25 cellular contexts compared by ENCODE assay signal in the genomic region with DNA sequence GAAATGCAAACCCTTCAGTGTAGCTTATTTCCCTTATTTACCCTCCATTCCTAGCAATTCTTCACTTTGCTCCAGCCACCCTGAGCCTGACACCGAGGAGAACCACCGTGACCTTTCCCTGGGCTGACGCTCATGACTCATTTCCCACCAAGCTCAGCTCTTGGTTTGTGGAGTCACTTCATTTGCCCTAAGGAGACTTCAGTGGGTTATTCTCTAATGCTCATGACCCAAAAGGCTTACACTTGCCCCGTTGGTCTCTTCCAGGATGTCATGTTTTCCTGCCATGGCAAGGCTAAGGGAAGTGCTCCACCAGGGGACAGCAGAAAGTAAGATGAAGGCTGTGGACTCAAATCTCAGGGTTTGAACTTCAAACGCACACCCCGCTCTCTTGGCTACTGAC.
A peak's percentile ranks its signal among the peaks of the same experiment; 100 is the strongest.
DNase-seq lines count a peak whose midpoint lies in the region; ATAC-seq, FAIRE-seq and TF ChIP-seq lines count a peak whose summit lies in the region.
"Had no signal": no experiment of that assay in that cellular context is flagged by ENCODE, and none has a peak within 500 bp of the region (broad histone marks: within the 10 kb centered on the region; RNA-seq: fewer than 3 reads in every experiment).

No MANE protein-coding gene starts in this region.

- no peak overlapping the region for H2AFZ ChIP-seq in GM23338
- H2AFZ ChIP-seq in neuronal stem cell (ENCODE audit: low read length): no peak overlapping the region

- ATAC-seq in GM23338 (no peak), GM18519 (IDR thresholded peaks at IDR 0.05; ENCODE audit: low FRiP score, unreplicated experiment) (no peak)
- ATAC-seq: A549, K562, Right ventricle myocardium inferior had no signal

- no peaks in the 10 kb centered on the region for H3F3A ChIP-seq in GM23338 (replicated peaks; ENCODE audit: low read depth)

- H2BK12ac ChIP-seq in neuronal stem cell (ENCODE audit: low read length): no peak overlapping the region

- no CpG with 5 or more reads among the region's 6 CpGs for WGBS in neuronal stem cell (ENCODE audit: extremely low coverage in 2 of 2, insufficient read length in 2 of 2, insufficient replicate concordance in 1 of 2), 2 donors

- H3K4me1 ChIP-seq in GM23338 (ENCODE audit: insufficient read depth) (no peaks in the 10 kb centered on the region), neuronal stem cell (ENCODE audit: control insufficient read depth in 2 of 2, insufficient read depth in 1 of 2, low read depth in 1 of 2, low read length in 2 of 2) (no peaks in the 10 kb centered on the region)
- H3K4me1 ChIP-seq: A549, Caco-2, SJCRH30 had no signal

- no peaks in the 10 kb centered on the region for H3K9me3 Mint-ChIP-seq in GM23338

- no peaks in the 10 kb centered on the region for H3K9me3 ChIP-seq in neuronal stem cell (replicated peaks in 1 of 2; ENCODE audit: control insufficient read depth in 2 of 2, insufficient read depth in 1 of 2, low read depth in 1 of 2, low read length in 2 of 2)
- H3K9me3 ChIP-seq: A549, Caco-2, SJCRH30 had no signal

- H3K27ac Mint-ChIP-seq in GM23338: no peak overlapping the region
- H3K27ac Mint-ChIP-seq: CD4-positive, alpha-beta memory T cell had no signal

- no peak overlapping the region for H3K4me3 ChIP-seq in GM23338
- H3K4me3 ChIP-seq in bronchial epithelial cell (ENCODE audit: low read depth, low read length): no peak overlapping the region
- H3K4me3 ChIP-seq in neuronal stem cell (ENCODE audit: low read length in 2 of 2): no peak overlapping the region
- H3K4me3 ChIP-seq: A549, K562, SJCRH30 had no signal

- H3K14ac ChIP-seq in neuronal stem cell (ENCODE audit: low read length): peak overlapping the region; percentile 25

- no peak overlapping the region for H4K91ac ChIP-seq in neuronal stem cell (ENCODE audit: low read depth, low read length, poor library complexity)

- peaks cover 4% of the 10 kb centered on the region; the same call in 1 of the 3 replicates for H3K4me1 Mint-ChIP-seq in GM23338
- H3K4me1 Mint-ChIP-seq: CD4-positive, alpha-beta memory T cell had no signal

- no peak overlapping the region for H2BK15ac ChIP-seq in neuronal stem cell (ENCODE audit: low read length)

- no peaks in the 10 kb centered on the region for H3K79me2 ChIP-seq in GM23338 (replicated peaks; ENCODE audit: insufficient read depth)

- no peaks in the 10 kb centered on the region for H3K79me1 ChIP-seq in neuronal stem cell (ENCODE audit: low read depth, low read length)

- H3K23ac ChIP-seq in neuronal stem cell (ENCODE audit: low read depth, low read length, poor library complexity): no peak overlapping the region

- H3K27me3 ChIP-seq in GM23338 (ENCODE audit: insufficient read depth): no peaks in the 10 kb centered on the region
- H3K27me3 ChIP-seq in bronchial epithelial cell (ENCODE audit: control insufficient read depth, insufficient read depth, low read length): peaks cover 2% of the 10 kb centered on the region
- no peaks in the 10 kb centered on the region for H3K27me3 ChIP-seq in neuronal stem cell (ENCODE audit: control insufficient read depth in 3 of 3, insufficient read depth in 3 of 3, low read depth in 1 of 3, low read length in 3 of 3)
- H3K27me3 ChIP-seq: SJCRH30 had no signal

- H3K36me3 Mint-ChIP-seq in GM23338 (ENCODE audit: low read depth): no peaks in the 10 kb centered on the region
- H3K36me3 Mint-ChIP-seq: CD4-positive, alpha-beta memory T cell had no signal

- H3K27ac ChIP-seq in GM23338 (ENCODE audit: low read depth) (no peak overlapping the region), neuronal stem cell (replicated peaks; ENCODE audit: low read length) (no peak overlapping the region)
- H3K27ac ChIP-seq: A549, SJCRH30 had no signal

- TF ChIP-seq CTCF in GM23338 (conservative IDR thresholded peaks at IDR 0.05; ENCODE audit: low read depth in 2 of 2) (peak; percentile 23 to 49; a peak in 3 of 4 replicates), bronchial epithelial cell (IDR thresholded peaks at IDR 0.05; ENCODE audit: insufficient read depth, low read length, severe bottlenecking) (no peak)

- no peak overlapping the region for H4K8ac ChIP-seq in neuronal stem cell (ENCODE audit: low read depth, low read length)

- H3K27me3 Mint-ChIP-seq in GM23338 (ENCODE audit: insufficient read depth, low read depth, poor library complexity): no peaks in the 10 kb centered on the region
- H3K27me3 Mint-ChIP-seq: CD4-positive, alpha-beta memory T cell had no signal

- H3K18ac ChIP-seq in neuronal stem cell (ENCODE audit: low read length): no peak overlapping the region

- no peak for DNase-seq in GM23338 (ENCODE audit: low spot score)
- peak; percentile 87 for DNase-seq in M059J (ENCODE audit: low read depth)
- DNase-seq in bronchial epithelial cell (ENCODE audit: low read depth): peak; percentile 22
- DNase-seq in neuronal stem cell (ENCODE audit: low spot score): no peak
- no peak for DNase-seq in EL
- DNase-seq in activated effector memory CD4-positive, alpha-beta T cell treated with anti-CD3 and anti-CD28 coated beads, Interleukin-2, amount 50 U/mL, for 16 hours: no peak
- DNase-seq: AML-193; C1 segment of cervical spinal cord; Caco-2; CD4-positive, alpha-beta memory T cell; DMS 273 treated with DMSO at 0.1 percent for 48 hours; DMS79; GF-D8; Kasumi-1; MM.1S; NCI-H2029; NCI-H446; NCI-H774; SJCRH30 had no signal

- no peak overlapping the region for H3K4me2 ChIP-seq in GM23338
- H3K4me2 ChIP-seq in neuronal stem cell (ENCODE audit: insufficient read depth, low read length, poor library complexity, severe bottlenecking): no peak overlapping the region
- H3K4me2 ChIP-seq: A549 had no signal

- no peak overlapping the region for H2BK5ac ChIP-seq in neuronal stem cell (ENCODE audit: low read length)

- H4K20me1 ChIP-seq in GM23338 (replicated peaks; ENCODE audit: insufficient read depth): no peaks in the 10 kb centered on the region

- H2AK5ac ChIP-seq in neuronal stem cell (ENCODE audit: low read depth, low read length): no peak overlapping the region

- H2BK120ac ChIP-seq in neuronal stem cell (ENCODE audit: low read depth, low read length): no peak overlapping the region

- H3K4ac ChIP-seq in neuronal stem cell (ENCODE audit: low read length): no peak overlapping the region

- H3K9me2 ChIP-seq in GM23338 (ENCODE audit: insufficient read depth): peaks cover 11% of the 10 kb centered on the region

- H3K9ac ChIP-seq in neuronal stem cell (ENCODE audit: low read depth, low read length, poor library complexity): no peak overlapping the region

- no peak for FAIRE-seq in bronchial epithelial cell (lab: Jason Lieb, UNC)
- FAIRE-seq: A549, GM12891, K562, RCC 7860 had no signal

- H3K36me3 ChIP-seq in GM23338 (ENCODE audit: insufficient read depth): no peaks in the 10 kb centered on the region
- no peaks in the 10 kb centered on the region for H3K36me3 ChIP-seq in bronchial epithelial cell (ENCODE audit: control insufficient read depth, insufficient read depth, low read length)
- no peaks in the 10 kb centered on the region for H3K36me3 ChIP-seq in neuronal stem cell (replicated peaks in 1 of 2; ENCODE audit: control insufficient read depth in 2 of 2, insufficient read depth in 2 of 2, low read length in 2 of 2)
- H3K36me3 ChIP-seq: SJCRH30 had no signal

- H3K4me3 Mint-ChIP-seq in GM23338: no peak overlapping the region
- H3K4me3 Mint-ChIP-seq: CD4-positive, alpha-beta memory T cell had no signal

TF ChIP-seq in GM23338, 12 proteins besides CTCF, POLR2A, EP300 and RAD21:
- TF ChIP-seq NANOG (IDR thresholded peaks at IDR 0.05; ENCODE audit: borderline replicate concordance): no peak

Comparison
In these comparisons a context has a peak if more than half of its experiments do, and no peak if none do; other contexts are left out.
1. DNase-seq: peak in M059J (single experiment) and bronchial epithelial cell (single experiment); none in GM23338 (single experiment), neuronal stem cell (single experiment), EL (single experiment) and activated effector memory CD4-positive, alpha-beta T cell treated with anti-CD3 and anti-CD28 coated beads, Interleukin-2, amount 50 U/mL, for 16 hours (single experiment).